16 cellular contexts compared by ENCODE assay signal in the genomic region with DNA sequence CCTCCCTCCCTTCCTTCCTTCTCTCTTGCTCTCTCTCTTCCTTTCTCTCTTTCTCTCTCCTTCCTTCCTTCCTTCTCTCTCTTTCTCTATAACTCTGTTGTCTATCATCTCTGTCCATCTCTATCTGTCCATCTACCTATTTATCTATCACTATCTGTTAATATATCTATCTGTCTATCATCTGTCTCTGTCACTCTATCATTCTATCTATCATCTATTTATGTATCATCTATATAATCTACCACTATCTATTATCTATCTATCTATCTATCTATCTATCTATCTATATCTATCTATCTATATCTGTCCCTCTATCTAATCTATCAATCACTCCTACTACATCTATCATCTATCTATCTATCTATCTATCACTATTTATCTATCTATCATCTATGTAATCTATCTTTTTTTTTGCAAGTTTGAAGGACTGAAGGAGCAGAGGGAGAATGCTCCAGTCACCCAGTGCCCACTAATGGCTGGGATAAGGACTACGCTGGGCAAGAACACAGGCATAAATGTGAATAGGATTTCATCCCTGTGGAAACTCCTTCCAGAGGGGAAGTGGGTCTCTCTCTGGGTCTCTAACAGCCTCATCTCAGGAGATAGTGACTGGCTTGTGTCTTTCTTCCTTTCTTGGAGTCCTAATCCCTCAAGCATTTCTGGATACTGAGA.
DNase-seq lines count a peak whose midpoint lies in the region; TF ChIP-seq lines count a peak whose summit lies in the region.
"Had no signal": no experiment of that assay in that cellular context is flagged by ENCODE, and none has a peak within 500 bp of the region (broad histone marks: within the 10 kb centered on the region; RNA-seq: fewer than 3 reads in every experiment).

No MANE protein-coding gene starts in this region.

- DNase-seq in AG04449 (ENCODE audit: low read depth, low spot score) (no peak), GM13977 (ENCODE audit: low spot score) (no peak), WERI-Rb-1 (no peak), fibroblast of peridontal ligament (ENCODE audit: extremely low read depth) (peak; percentile 62), T-helper 2 cell (no peak), cortex of kidney (lab: John Stamatoyannopoulos, UW) (no peak), tibial nerve (ENCODE audit: low spot score in 2 of 2) (no peak), NCI-H226 (no peak)
- DNase-seq: activated naive CD4-positive, alpha-beta T cell treated with anti-CD3 and anti-CD28 coated beads for 36 hours; CD4-positive, alpha-beta memory T cell; kidney; NCI-H1694; NCI-H748 treated with DMSO at 0.1 percent for 48 hours; right cardiac atrium; SHP77 treated with DMSO at 0.1 percent for 48 hours; stimulated activated naive CD8-positive, alpha-beta T cell treated with anti-CD3 and anti-CD28 coated beads, Interleukin-15, Interleukin-2, amounts not matched to agents 100 U/mL and 50 U/mL, for 24 hours had no signal

- 92 to 96% methylated on average over 1 of the region's 1 CpG for WGBS in tibial nerve, 2 donors

- peak; percentile 41 for TF ChIP-seq CTCF in AG04449 (IDR thresholded peaks at IDR 0.05; ENCODE audit: insufficient read depth, low read length, missing control alignments)
- TF ChIP-seq CTCF in GM13977 (IDR thresholded peaks at IDR 0.05; ENCODE audit: extremely low read depth, insufficient read depth, missing control alignments): peak; percentile 11
- peak; percentile 58 for TF ChIP-seq CTCF in WERI-Rb-1 (IDR thresholded peaks at IDR 0.05; ENCODE audit: low read depth, low read length)
- TF ChIP-seq CTCF in tibial nerve (IDR thresholded peaks at IDR 0.05): no peak

- H3K4me1 ChIP-seq in tibial nerve: peaks cover 0 to 43% (median 19%) of the 10 kb centered on the region in 4 donors

- H3K9me3 ChIP-seq in WERI-Rb-1 (ENCODE audit: severe bottlenecking) (no peaks in the 10 kb centered on the region), tibial nerve (no peaks in the 10 kb centered on the region)

- TF ChIP-seq EP300 in tibial nerve (IDR thresholded peaks at IDR 0.05): no peak

- H3K36me3 ChIP-seq in WERI-Rb-1 (no peaks in the 10 kb centered on the region), tibial nerve (no peaks in the 10 kb centered on the region)

- CTCF ChIA-PET in AG04449 (lab: Yijun Ruan, JAX): no interaction called here

- in situ Hi-C loops in GM13977 (cut with MboI; ENCODE audit: low pct_unique_long_range_greater_than_20kb, low sequenced_read_pairs, unreplicated experiment): no loop called here

- H3K27me3 ChIP-seq in WERI-Rb-1 (ENCODE audit: insufficient read depth, low read depth, severe bottlenecking) (no peaks in the 10 kb centered on the region), tibial nerve (no peaks in the 10 kb centered on the region)

- H3K27ac ChIP-seq in WERI-Rb-1 (no peak overlapping the region), tibial nerve (no peak overlapping the region)

- no peak for TF ChIP-seq POLR2A in tibial nerve (IDR thresholded peaks at IDR 0.05)

- H3K4me3 ChIP-seq in AG04449 (ENCODE audit: low read depth, low read length) (no peak overlapping the region), WERI-Rb-1 (ENCODE audit: low read depth, low read length) (no peak overlapping the region), tibial nerve (no peak overlapping the region)

- POLR2A ChIA-PET in AG04449 (lab: Yijun Ruan, JAX): no interaction called here

Comparison
In these comparisons a context has a peak if more than half of its experiments do, and no peak if none do; other contexts are left out.
1. CTCF ChIP-seq: peak in AG04449 (single experiment), GM13977 (single experiment) and WERI-Rb-1 (single experiment); none in tibial nerve (0 of 5).